8 cellular contexts compared by ENCODE assay signal in genomic region chr13:110387451-110388140, GRCh38.
DNase-seq lines count a peak whose midpoint lies in the region; ATAC-seq, FAIRE-seq and TF ChIP-seq lines count a peak whose summit lies in the region.

No MANE protein-coding gene starts in this region.

- intact Hi-C loops in right lobe of liver (cut with DNase I): no loop called here
- intact Hi-C loops in HepG2 (cut with micrococcal nuclease; ENCODE audit: unreplicated experiment): no loop called here

- no peaks in the 10 kb centered on the region for H3K79me2 ChIP-seq in HepG2 (ENCODE audit: insufficient read depth, low read length)

- BruUV-seq in HepG2 (replicated peaks; lab: Mats Ljungman, UMichigan): no TSS peak

- peak; percentile 40 to 80 (median 54) for ATAC-seq in right lobe of liver
- no peak for ATAC-seq in HepG2
- peak; percentile 94 for ATAC-seq in HG03342 (IDR thresholded peaks at IDR 0.05; ENCODE audit: unreplicated experiment)
- ATAC-seq in naive thymus-derived CD8-positive, alpha-beta T cell: peak; percentile 37 to 50

- H3K27me3 ChIP-seq in right lobe of liver: no peaks in the 10 kb centered on the region
- H3K27me3 ChIP-seq in HepG2 (ENCODE audit: control insufficient read depth in 1 of 2, insufficient read depth in 2 of 2, low read length in 2 of 2): peaks cover 2 to 45% of the 10 kb centered on the region in 2 experiments; a peak in 3 of 5 replicates

- no peak for DNase-seq in right lobe of liver
- DNase-seq in HepG2 (ENCODE audit: low spot score): no peak
- no peak for DNase-seq in chondrocyte (ENCODE audit: low spot score)
- no peak for DNase-seq in naive thymus-derived CD8-positive, alpha-beta T cell
- DNase-seq in erythroblast (lab: John Stamatoyannopoulos, UW): no peak
- DNase-seq in D721Med (ENCODE audit: insufficient read length, low spot score): no peak
- no peak for DNase-seq in effector CD4-positive, alpha-beta T cell

- CTCF ChIA-PET in HepG2 (lab: Yijun Ruan, JAX; ENCODE audit: low intra/inter-chr PET ratio, low total read pairs): no interaction called here

- H3K27ac ChIP-seq in right lobe of liver: peak overlapping the region in 1 of 3 donors; percentile 47
- H3K27ac ChIP-seq in HepG2 (ENCODE audit: extremely low read length, insufficient read depth, low read length): no peak overlapping the region

- no peaks in the 10 kb centered on the region for H3K9me3 ChIP-seq in right lobe of liver
- H3K9me3 ChIP-seq in HepG2 (ENCODE audit: low read length): no peaks in the 10 kb centered on the region

- H3K9ac ChIP-seq in HepG2 (ENCODE audit: insufficient read depth, low read depth, low read length): no peak overlapping the region

- FAIRE-seq in HepG2 (lab: Jason Lieb, UNC): no peak
- FAIRE-seq in D721Med (lab: Jason Lieb, UNC): no peak

- no peaks in the 10 kb centered on the region for H3K27me3 Mint-ChIP-seq in chondrocyte (ENCODE audit: low read depth)
- peaks cover 25 to 75% (median 44%) of the 10 kb centered on the region in 5 donors for H3K27me3 Mint-ChIP-seq in naive thymus-derived CD8-positive, alpha-beta T cell

- H3K4me2 ChIP-seq in HepG2 (ENCODE audit: low read depth, low read length): no peak overlapping the region

- H3K36me3 ChIP-seq in right lobe of liver: no peaks in the 10 kb centered on the region
- H3K36me3 ChIP-seq in HepG2 (replicated peaks in 1 of 2; ENCODE audit: control insufficient read depth in 1 of 2, insufficient read depth in 2 of 2, low read length in 2 of 2): no peaks in the 10 kb centered on the region

- peak overlapping the region; percentile 98 for H3K27ac Mint-ChIP-seq in chondrocyte (ENCODE audit: unreplicated experiment)
- H3K27ac Mint-ChIP-seq in naive thymus-derived CD8-positive, alpha-beta T cell: no peak overlapping the region

- POLR2A ChIA-PET in HepG2 (lab: Yijun Ruan, JAX): no interaction called here
- POLR2A ChIA-PET in naive thymus-derived CD8-positive, alpha-beta T cell (lab: Charles Lee): no interaction called here

- H2AFZ ChIP-seq in HepG2 (ENCODE audit: low read length): no peak overlapping the region

- TF ChIP-seq EP300 in HepG2 (IDR thresholded peaks at IDR 0.05; ENCODE audit: low read depth in 2 of 2, low read length in 2 of 2) (no peak), HepG2 (CRISPR knock-in tag; IDR thresholded peaks at IDR 0.05; ENCODE audit: borderline replicate concordance) (no peak)

- no peak for TF ChIP-seq RAD21 in HepG2 (CRISPR knock-in tag; IDR thresholded peaks at IDR 0.05)

- WGBS in right lobe of liver (ENCODE audit: insufficient coverage, low coverage, low lambda C conversion rate, missing lambda C conversion rate): 51% methylated on average over 16 of the region's 26 CpGs
- 15% methylated on average over 11 of the region's 26 CpGs for WGBS in HepG2 (ENCODE audit: low lambda C conversion rate)

- H3K9me3 Mint-ChIP-seq in chondrocyte (ENCODE audit: low read depth): no peaks in the 10 kb centered on the region
- peaks cover 0 to 4% (median 0%) of the 10 kb centered on the region in 9 donors for H3K9me3 Mint-ChIP-seq in naive thymus-derived CD8-positive, alpha-beta T cell

- H3K4me3 ChIP-seq in right lobe of liver (no peak overlapping the region), HepG2 (replicated peaks in 1 of 3; ENCODE audit: insufficient read depth in 1 of 3, low read depth in 2 of 3, low read length in 3 of 3) (no peak overlapping the region)

- in situ Hi-C loops in HepG2 (cut with HindIII; ENCODE audit: extremely low pct_ligation_motif_present, low pct_unique_long_range_greater_than_20kb): no loop called here

- peak overlapping the region; percentile 49 for H3K4me3 Mint-ChIP-seq in chondrocyte (ENCODE audit: unreplicated experiment)
- peak overlapping the region in 4 of 10 donors; percentile 42 to 62 (median 54) for H3K4me3 Mint-ChIP-seq in naive thymus-derived CD8-positive, alpha-beta T cell

- peaks cover 72% of the 10 kb centered on the region for H3K4me1 Mint-ChIP-seq in chondrocyte (ENCODE audit: low read depth)
- peaks cover 5 to 6% (median 6%) of the 10 kb centered on the region in 4 donors for H3K4me1 Mint-ChIP-seq in naive thymus-derived CD8-positive, alpha-beta T cell

- no peaks in the 10 kb centered on the region for H4K20me1 ChIP-seq in HepG2 (ENCODE audit: insufficient read depth, low read length)

- no peaks in the 10 kb centered on the region for H3K4me1 ChIP-seq in right lobe of liver
- H3K4me1 ChIP-seq in HepG2 (ENCODE audit: insufficient read depth, low read length): no peaks in the 10 kb centered on the region

- TF ChIP-seq CTCF in right lobe of liver (IDR thresholded peaks at IDR 0.05): no peak
- no peak for TF ChIP-seq CTCF in HepG2 (CRISPR knock-in tag; IDR thresholded peaks at IDR 0.05)
- no peak for TF ChIP-seq CTCF in chondrocyte (IDR thresholded peaks at IDR 0.05)
- TF ChIP-seq CTCF in D721Med (IDR thresholded peaks at IDR 0.05; ENCODE audit: insufficient read depth, missing control alignments): no peak

- H3K36me3 Mint-ChIP-seq in chondrocyte (ENCODE audit: low read depth): peaks cover 26% of the 10 kb centered on the region
- H3K36me3 Mint-ChIP-seq in naive thymus-derived CD8-positive, alpha-beta T cell: peaks cover 0 to 20% (median 0%) of the 10 kb centered on the region in 3 donors

- TF ChIP-seq POLR2A in right lobe of liver (IDR thresholded peaks at IDR 0.05): no peak
- TF ChIP-seq POLR2A in HepG2 (IDR thresholded peaks at IDR 0.05; ENCODE audit: insufficient read depth in 1 of 2, low read depth in 2 of 2, low read length in 2 of 2): no peak
- no peak for TF ChIP-seq POLR2A in erythroblast (IDR thresholded peaks at IDR 0.05; ENCODE audit: low read length)

TF ChIP-seq in HepG2, 621 proteins besides CTCF, POLR2A, EP300 and RAD21:
- no peak for TF ChIP-seq ZZZ3 (CRISPR knock-in tag; IDR thresholded peaks at IDR 0.05; ENCODE audit: borderline replicate concordance)
- TF ChIP-seq ZNF792 (CRISPR knock-in tag; IDR thresholded peaks at IDR 0.05): no peak
- TF ChIP-seq, protein P1, sequence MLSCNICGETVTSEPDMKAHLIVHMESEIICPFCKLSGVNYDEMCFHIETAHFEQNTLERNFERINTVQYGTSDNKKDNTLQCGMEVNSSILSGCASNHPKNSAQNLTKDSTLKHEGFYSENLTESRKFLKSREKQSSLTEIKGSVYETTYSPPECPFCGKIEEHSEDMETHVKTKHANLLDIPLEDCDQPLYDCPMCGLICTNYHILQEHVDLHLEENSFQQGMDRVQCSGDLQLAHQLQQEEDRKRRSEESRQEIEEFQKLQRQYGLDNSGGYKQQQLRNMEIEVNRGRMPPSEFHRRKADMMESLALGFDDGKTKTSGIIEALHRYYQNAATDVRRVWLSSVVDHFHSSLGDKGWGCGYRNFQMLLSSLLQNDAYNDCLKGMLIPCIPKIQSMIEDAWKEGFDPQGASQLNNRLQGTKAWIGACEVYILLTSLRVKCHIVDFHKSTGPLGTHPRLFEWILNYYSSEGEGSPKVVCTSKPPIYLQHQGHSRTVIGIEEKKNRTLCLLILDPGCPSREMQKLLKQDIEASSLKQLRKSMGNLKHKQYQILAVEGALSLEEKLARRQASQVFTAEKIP (CRISPR knock-in tag; IDR thresholded peaks at IDR 0.05; ENCODE audit: borderline replicate concordance): no peak
- no peak for TF ChIP-seq ZNF883 (CRISPR knock-in tag; IDR thresholded peaks at IDR 0.05; ENCODE audit: not compliant biosample characterization)
- TF ChIP-seq IRF2 (CRISPR knock-in tag; IDR thresholded peaks at IDR 0.05): no peak
- TF ChIP-seq ZNF616 (CRISPR knock-in tag; IDR thresholded peaks at IDR 0.05; ENCODE audit: low read depth): no peak
- no peak for TF ChIP-seq TCF7L2 (IDR thresholded peaks at IDR 0.05; ENCODE audit: low read depth, low read length)
- no peak for TF ChIP-seq MAFF (IDR thresholded peaks at IDR 0.05; ENCODE audit: low read depth, low read length)
- no peak for TF ChIP-seq CEBPG (CRISPR knock-in tag; IDR thresholded peaks at IDR 0.05)
- TF ChIP-seq HMGA1 (CRISPR knock-in tag; conservative IDR thresholded peaks at IDR 0.05): no peak
- TF ChIP-seq ZBTB37 (CRISPR knock-in tag; IDR thresholded peaks at IDR 0.05): no peak
- TF ChIP-seq AKAP8 (CRISPR knock-in tag; IDR thresholded peaks at IDR 0.05): no peak
- no peak for TF ChIP-seq ZNF101 (CRISPR knock-in tag; IDR thresholded peaks at IDR 0.05; ENCODE audit: borderline replicate concordance, low read depth)
- TF ChIP-seq TMF1 (CRISPR knock-in tag; IDR thresholded peaks at IDR 0.05; ENCODE audit: low read depth): no peak
- no peak for TF ChIP-seq ZNF501 (CRISPR knock-in tag; IDR thresholded peaks at IDR 0.05)
- no peak for TF ChIP-seq NCOA5 (CRISPR knock-in tag; IDR thresholded peaks at IDR 0.05)
- TF ChIP-seq YEATS2 (CRISPR knock-in tag; IDR thresholded peaks at IDR 0.05; ENCODE audit: borderline replicate concordance): no peak
- no peak for TF ChIP-seq MAFK (conservative IDR thresholded peaks at IDR 0.05 in 1 of 2, IDR thresholded peaks at IDR 0.05 in 1 of 2; ENCODE audit: low read length in 2 of 2)
- no peak for TF ChIP-seq ATF1 (CRISPR knock-in tag; IDR thresholded peaks at IDR 0.05)
TF ChIP-seq in HepG2: peak in this region for 0.
